ENCODE assay signal across 11 cellular contexts in genomic region chr7:158816271-158816670, GRCh38. TPM values are rescaled to one million over a fixed set of nuclear protein-coding genes. Genes with fewer than 3 reads are reported as not detected.
DNase-seq lines count a peak whose midpoint lies in the region; ATAC-seq and TF ChIP-seq lines count a peak whose summit lies in the region.
"Had no signal": no experiment of that assay in that cellular context is flagged by ENCODE, and none has a peak within 500 bp of the region (broad histone marks: within the 10 kb centered on the region; RNA-seq: fewer than 3 reads in every experiment).

No MANE protein-coding gene starts in this region.

- no peak for ATAC-seq in CD4-positive, CD25-positive, alpha-beta regulatory T cell (ENCODE audit: low read depth in 2 of 2)
- ATAC-seq in GM21786 (IDR thresholded peaks at IDR 0.05; ENCODE audit: unreplicated experiment), result no peak

- H3K18ac ChIP-seq in trophoblast cell (ENCODE audit: low read length), result peak overlapping the region; percentile 56

- H2BK12ac ChIP-seq in trophoblast cell (ENCODE audit: low read length), result peak overlapping the region; percentile 55

- H2BK120ac ChIP-seq in trophoblast cell (ENCODE audit: insufficient read depth, low read length, poor library complexity), result peak overlapping the region; percentile 70

- H4K91ac ChIP-seq in trophoblast cell (ENCODE audit: low read depth, low read length), result peak overlapping the region; percentile 81

- H3K36me3 ChIP-seq in CD4-positive, CD25-positive, alpha-beta regulatory T cell (ENCODE audit: control insufficient read depth, insufficient read depth, low read length), result peaks cover 8% of the 10 kb centered on the region
- H3K36me3 ChIP-seq in esophagus muscularis mucosa (no peaks in the 10 kb centered on the region), trophoblast cell (ENCODE audit: control insufficient read depth in 1 of 2, insufficient read depth in 2 of 2, low read length in 2 of 2) (no peaks in the 10 kb centered on the region)

- H3K27ac ChIP-seq in CD4-positive, CD25-positive, alpha-beta regulatory T cell (ENCODE audit: insufficient read depth, low read length, poor library complexity, severe bottlenecking), result peak overlapping the region; percentile 92
- H3K27ac ChIP-seq in esophagus muscularis mucosa (replicated peaks in 1 of 4) (peak overlapping the region; percentile 91 to 100 (median 94)), trophoblast cell (ENCODE audit: low read depth, low read length) (peak overlapping the region; percentile 82)

- H3K36me3 Mint-ChIP-seq in CD4-positive, CD25-positive, alpha-beta regulatory T cell, result peaks cover 17% of the 10 kb centered on the region

- no peaks in the 10 kb centered on the region for H3K27me3 ChIP-seq in CD4-positive, CD25-positive, alpha-beta regulatory T cell (ENCODE audit: control insufficient read depth, insufficient read depth, low read length)
- H3K27me3 ChIP-seq in esophagus muscularis mucosa (no peaks in the 10 kb centered on the region), trophoblast cell (ENCODE audit: insufficient read depth, low read length) (no peaks in the 10 kb centered on the region)

- H3K4me3 Mint-ChIP-seq in CD4-positive, CD25-positive, alpha-beta regulatory T cell, result peak overlapping the region; percentile 60 to 94 (median 78)

- H3K9ac ChIP-seq in trophoblast cell (ENCODE audit: low read length), result no peak overlapping the region

- TF ChIP-seq POLR2A in esophagus muscularis mucosa (IDR thresholded peaks at IDR 0.05; ENCODE audit: low read depth), result no peak

- peak overlapping the region; percentile 53 for H3K14ac ChIP-seq in trophoblast cell (ENCODE audit: low read length)

- H3K9me3 Mint-ChIP-seq in CD4-positive, CD25-positive, alpha-beta regulatory T cell, result no peaks in the 10 kb centered on the region

- no peak for TF ChIP-seq EP300 in esophagus muscularis mucosa (IDR thresholded peaks at IDR 0.05)

- peak overlapping the region; percentile 48 for H3K4me2 ChIP-seq in trophoblast cell (ENCODE audit: low read length)

- DNase-seq in CD4-positive, CD25-positive, alpha-beta regulatory T cell, result no peak
- DNase-seq in RPMI7951 (ENCODE audit: low read depth) (peak; percentile 23), esophagus muscularis mucosa (ENCODE audit: extremely low spot score) (no peak), trophoblast cell (peak; percentile 81 to 84), NCI-H2227 treated with DMSO at 0.1 percent for 48 hours (lab: John Stamatoyannopoulos, UW) (no peak), SKM-1 (lab: John Stamatoyannopoulos, UW; ENCODE audit: unreplicated experiment) (no peak), NCI-H2196 (lab: John Stamatoyannopoulos, UW; ENCODE audit: unreplicated experiment) (no peak)
- DNase-seq: activated CD4-positive, alpha-beta T cell treated with anti-CD3 and anti-CD28 coated beads for 48 hours; EL; NCI-H524 treated with DMSO at 0.1 percent for 48 hours had no signal

- H2AK5ac ChIP-seq in trophoblast cell (ENCODE audit: low read length), result no peak overlapping the region

- peaks cover 68 to 97% (median 84%) of the 10 kb centered on the region in 4 donors for H3K4me1 Mint-ChIP-seq in CD4-positive, CD25-positive, alpha-beta regulatory T cell

- H3K23ac ChIP-seq in trophoblast cell (ENCODE audit: low read length), result no peak overlapping the region

- WGBS in esophagus muscularis mucosa, result 48% methylated on average over 3 of the region's 3 CpGs
- no CpG with 5 or more reads among the region's 3 CpGs for WGBS in trophoblast cell (ENCODE audit: extremely low coverage, insufficient coverage, insufficient read length)

- H3K4me3 ChIP-seq in CD4-positive, CD25-positive, alpha-beta regulatory T cell (ENCODE audit: low read depth, low read length), result peak overlapping the region; percentile 84
- H3K4me3 ChIP-seq in esophagus muscularis mucosa, result peak overlapping the region in 3 of 4 donors; percentile 5 to 19 (median 14)
- H3K4me3 ChIP-seq in trophoblast cell (ENCODE audit: low read depth, low read length), result no peak overlapping the region

- no peak overlapping the region for H2AFZ ChIP-seq in trophoblast cell (ENCODE audit: insufficient read depth, low read length, poor library complexity)

- H4K8ac ChIP-seq in trophoblast cell (ENCODE audit: low read depth, low read length), result peak overlapping the region; percentile 29

- TF ChIP-seq CTCF in esophagus muscularis mucosa (IDR thresholded peaks at IDR 0.05), result no peak

- H3K79me2 ChIP-seq in trophoblast cell (ENCODE audit: control insufficient read depth, insufficient read depth, low read length, poor library complexity), result peaks cover 16% of the 10 kb centered on the region

- H3K4me1 ChIP-seq in CD4-positive, CD25-positive, alpha-beta regulatory T cell (ENCODE audit: control insufficient read depth, insufficient read depth, low read length, poor library complexity, severe bottlenecking), result peaks cover 97% of the 10 kb centered on the region
- H3K4me1 ChIP-seq in esophagus muscularis mucosa (peaks cover 77 to 99% (median 96%) of the 10 kb centered on the region in 4 donors), trophoblast cell (ENCODE audit: control insufficient read depth in 1 of 2, insufficient read depth in 2 of 2, low read length in 2 of 2) (peaks cover 34 to 37% of the 10 kb centered on the region in 2 experiments)

- H4K12ac ChIP-seq in trophoblast cell (ENCODE audit: low read depth, low read length), result no peak overlapping the region

- no peaks in the 10 kb centered on the region for H3K27me3 Mint-ChIP-seq in CD4-positive, CD25-positive, alpha-beta regulatory T cell

- no peaks in the 10 kb centered on the region for H3K9me3 ChIP-seq in CD4-positive, CD25-positive, alpha-beta regulatory T cell (ENCODE audit: control insufficient read depth in 2 of 2, low read length in 2 of 2)
- H3K9me3 ChIP-seq in esophagus muscularis mucosa (no peaks in the 10 kb centered on the region), trophoblast cell (ENCODE audit: insufficient read depth, low read depth, low read length) (no peaks in the 10 kb centered on the region)

- no peak overlapping the region for H3K4ac ChIP-seq in trophoblast cell (ENCODE audit: low read depth, low read length)

- intact Hi-C loops in esophagus muscularis mucosa (cut with DNase I), result no loop called here

- H3K79me1 ChIP-seq in trophoblast cell (ENCODE audit: low read length), result peaks cover 31% of the 10 kb centered on the region

- peak overlapping the region; percentile 55 for H2BK5ac ChIP-seq in trophoblast cell (ENCODE audit: low read depth, low read length, poor library complexity)

- peak overlapping the region; percentile 85 to 99 (median 99) for H3K27ac Mint-ChIP-seq in CD4-positive, CD25-positive, alpha-beta regulatory T cell

RNA-seq across cellular contexts. Expression of gene ESYT2, which starts 13.0 kb away (rescaled TPM):
- 115 TPM for total RNA-seq in CD4-positive, CD25-positive, alpha-beta regulatory T cell
- 10 to 100 TPM; 55.3 to 94.3 (median 64.7) TPM for polyA plus RNA-seq in CD4-positive, CD25-positive, alpha-beta regulatory T cell
- 77.9 and 87.3 TPM in 2 replicates for total RNA-seq in RPMI7951 (2014; rRNA removed; shearing (Covaris generic))
- 100 to 1,000 TPM; 166 to 235 (median 202) TPM for total RNA-seq in esophagus muscularis mucosa
- polyA plus RNA-seq in trophoblast cell (2013), result 58.7 and 59.5 TPM in 2 replicates

RNA-seq across cellular contexts. Expression of gene DYNC2I1, which starts 40.1 kb away (rescaled TPM):
- 9.6 TPM for total RNA-seq in CD4-positive, CD25-positive, alpha-beta regulatory T cell
- 10 to 100 TPM in 3 of 4 donors, 1 to 10 TPM in 1; 8.3 to 13.5 (median 12.6) TPM for polyA plus RNA-seq in CD4-positive, CD25-positive, alpha-beta regulatory T cell
- total RNA-seq in RPMI7951 (2014; rRNA removed; shearing (Covaris generic)), result 5.4 and 6.2 TPM in 2 replicates
- total RNA-seq in esophagus muscularis mucosa, result 10 to 100 TPM; 18.3 to 32.0 (median 24.9) TPM
- 7.6 and 7.8 TPM in 2 replicates for polyA plus RNA-seq in trophoblast cell (2013)

Comparison
In these comparisons a context has a peak if more than half of its experiments do, and no peak if none do; other contexts are left out.
1. DNase-seq: peak in RPMI7951 (single experiment) and trophoblast cell (2 of 2); none in CD4-positive, CD25-positive, alpha-beta regulatory T cell (0 of 3), esophagus muscularis mucosa (single experiment), NCI-H2227 treated with DMSO at 0.1 percent for 48 hours (single experiment), SKM-1 (single experiment) and NCI-H2196 (single experiment).
2. Peak in every context shown above with its lines, with median percentiles within 50 percentile points of each other: H3K27ac ChIP-seq.